1 cellular context compared by ENCODE assay signal in genomic region chr3:42590989-42591756, GRCh38.
TF ChIP-seq lines count a peak whose summit lies in the region.

No MANE protein-coding gene starts in this region.

TF ChIP-seq in HEK293, 187 proteins besides CTCF, POLR2A, EP300 and RAD21 (continued from another document):
- TF ChIP-seq PRDM4 (tag by site-specific recombination; IDR thresholded peaks at IDR 0.05) (no peak), ZNF473 (tag by site-specific recombination; IDR thresholded peaks at IDR 0.05) (no peak), ZNF280D (tag by site-specific recombination; IDR thresholded peaks at IDR 0.05) (no peak), ZNF629 (tag by site-specific recombination; IDR thresholded peaks at IDR 0.05) (no peak), OSR2 (tag by site-specific recombination; IDR thresholded peaks at IDR 0.05) (no peak), ZNF621 (tag by site-specific recombination; IDR thresholded peaks at IDR 0.05) (no peak), ZNF623 (tag by site-specific recombination; IDR thresholded peaks at IDR 0.05) (no peak), ZNF341 (tag by site-specific recombination; IDR thresholded peaks at IDR 0.05; ENCODE audit: low read depth) (peak; percentile 35; the same call in 1 of the 2 replicates), ZBTB7A (tag by site-specific recombination; IDR thresholded peaks at IDR 0.05; ENCODE audit: low read depth) (no peak), ZNF121 (tag by site-specific recombination; IDR thresholded peaks at IDR 0.05) (no peak), ZNF114 (tag by site-specific recombination; IDR thresholded peaks at IDR 0.05) (no peak), ZNF138 (tag by site-specific recombination; IDR thresholded peaks at IDR 0.05; ENCODE audit: borderline replicate concordance) (no peak), ZBTB26 (tag by site-specific recombination; optimal IDR thresholded peaks at IDR 0.05) (peak; percentile 1), ZBTB20 (tag by site-specific recombination; IDR thresholded peaks at IDR 0.05) (peak; percentile 28; the same call in 1 of the 2 replicates), MEIS1 (CRISPR knock-in tag; IDR thresholded peaks at IDR 0.05; ENCODE audit: borderline replicate concordance) (no peak), ZNF394 (tag by site-specific recombination; IDR thresholded peaks at IDR 0.05; ENCODE audit: borderline replicate concordance) (peak; percentile 54), ZNF76 (tag by site-specific recombination; IDR thresholded peaks at IDR 0.05; ENCODE audit: borderline replicate concordance, low read depth) (peak; percentile 4; the same call in 1 of the 2 replicates), ZFHX2 (tag by site-specific recombination; conservative IDR thresholded peaks at IDR 0.05) (0 out of 2 replicates have a peak, but pooled peaks have one; percentile 6), ZNF24 (tag by site-specific recombination; IDR thresholded peaks at IDR 0.05) (no peak)
